33 cellular contexts compared by ENCODE assay signal in the genomic region with DNA sequence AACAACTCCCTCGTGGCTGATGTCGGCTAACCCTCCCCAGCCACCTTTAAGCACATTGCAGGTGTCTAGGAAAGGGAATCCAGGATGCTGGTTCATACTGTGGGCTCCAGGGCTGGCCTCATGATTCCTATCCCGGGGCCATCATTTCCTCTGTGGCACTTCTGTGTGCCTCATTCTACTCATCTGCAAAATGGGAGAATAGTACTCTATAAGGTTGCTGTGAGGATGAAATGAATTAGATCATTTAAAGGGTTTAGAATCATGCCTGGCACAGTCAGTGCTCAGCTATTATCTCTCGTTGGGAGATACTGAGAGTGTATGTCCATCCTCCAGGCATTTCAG. TPM values are rescaled to one million over a fixed set of nuclear protein-coding genes. Genes with fewer than 3 reads are reported as not detected.
"Had no signal": no experiment of that assay in that cellular context is flagged by ENCODE, and none has a peak within 500 bp of the region (broad histone marks: within the 10 kb centered on the region; RNA-seq: fewer than 3 reads in every experiment).

No MANE protein-coding gene starts in this region.

- H3K9me3 Mint-ChIP-seq: activated CD4-positive, alpha-beta memory T cell treated with anti-CD3 and anti-CD28 coated beads for 36 hours; activated naive CD4-positive, alpha-beta T cell treated with anti-CD3 and anti-CD28 coated beads for 36 hours; activated naive CD4-positive, alpha-beta T cell treated with anti-CD3 and anti-CD28 coated beads, Interleukin-2, amount 50 U/mL, for 72 hours; activated T-cell treated with anti-CD3 and anti-CD28 coated beads, Interleukin-2, amount 50 U/mL, for 4 hours; activated T-helper 1 cell treated with anti-CD3 and anti-CD28 coated beads, Interleukin-12 subunit alpha, Interleukin-12 subunit beta, Interleukin-2, Interleukin-4 antibody, amounts not matched to agents 30 ng/mL and 10 ng/mL and 1 ng/mL, durations not matched to agents 14 hours and 24 hours and 36 hours; brain; T-helper 1 cell treated with Interleukin-12 subunit alpha and Interleukin-12 subunit beta and Interleukin-4 antibody, amounts not matched to agents 30 μg/mL and 1 μg/mL, for 36 hours; T-helper 2 cell treated with Interferon-gamma antibody and Interleukin-4, amounts not matched to agents 5 μg/mL and 100 μg/mL, for 36 hours; WTC11 had no signal

- H3K9me3 ChIP-seq: MG63, SJSA1, SK-N-SH had no signal

- H3K9ac ChIP-seq: SK-N-SH had no signal

- H3K36me3 ChIP-seq: MG63 had no signal

- FAIRE-seq: bronchial epithelial cell, TTC549 had no signal

- H3K4me3 Mint-ChIP-seq: activated CD4-positive, alpha-beta memory T cell treated with anti-CD3 and anti-CD28 coated beads for 36 hours; activated naive CD4-positive, alpha-beta T cell treated with anti-CD3 and anti-CD28 coated beads for 36 hours; activated T-cell treated with anti-CD3 and anti-CD28 coated beads, Interleukin-2, amount 50 U/mL, for 4 hours; activated T-helper 1 cell treated with anti-CD3 and anti-CD28 coated beads, Interleukin-12 subunit alpha, Interleukin-12 subunit beta, Interleukin-2, Interleukin-4 antibody, amounts not matched to agents 30 ng/mL and 10 ng/mL and 1 ng/mL, durations not matched to agents 14 hours and 24 hours and 36 hours; brain; T-helper 1 cell treated with Interleukin-12 subunit alpha and Interleukin-12 subunit beta and Interleukin-4 antibody, amounts not matched to agents 30 μg/mL and 1 μg/mL, for 36 hours; T-helper 2 cell treated with Interferon-gamma antibody and Interleukin-4, amounts not matched to agents 5 μg/mL and 100 μg/mL, for 36 hours; WTC11 had no signal

- H3K4me2 ChIP-seq: SK-N-SH had no signal

- H3K4me3 ChIP-seq: MG63, SJSA1 had no signal

- H3K27ac ChIP-seq: SJSA1 had no signal

- H3K27me3 Mint-ChIP-seq: activated CD4-positive, alpha-beta memory T cell treated with anti-CD3 and anti-CD28 coated beads for 36 hours had no signal

- H3K27ac Mint-ChIP-seq: activated CD4-positive, alpha-beta memory T cell treated with anti-CD3 and anti-CD28 coated beads for 36 hours; activated naive CD4-positive, alpha-beta T cell treated with anti-CD3 and anti-CD28 coated beads for 36 hours; activated naive CD4-positive, alpha-beta T cell treated with anti-CD3 and anti-CD28 coated beads, Interleukin-2, amount 50 U/mL, for 72 hours; activated T-helper 1 cell treated with anti-CD3 and anti-CD28 coated beads, Interleukin-12 subunit alpha, Interleukin-12 subunit beta, Interleukin-2, Interleukin-4 antibody, amounts not matched to agents 30 ng/mL and 10 ng/mL and 1 ng/mL, durations not matched to agents 14 hours and 24 hours and 36 hours; T-helper 1 cell treated with Interleukin-12 subunit alpha and Interleukin-12 subunit beta and Interleukin-4 antibody, amounts not matched to agents 30 μg/mL and 1 μg/mL, for 36 hours; T-helper 2 cell treated with Interferon-gamma antibody and Interleukin-4, amounts not matched to agents 5 μg/mL and 100 μg/mL, for 36 hours; WTC11 had no signal

- H3K27me3 ChIP-seq: MG63, SJSA1 had no signal

- ATAC-seq: activated naive CD4-positive, alpha-beta T cell treated with anti-CD3 and anti-CD28 coated beads, Interleukin-2, amount 50 U/mL, for 72 hours; activated T-cell treated with anti-CD3 and anti-CD28 coated beads, Interleukin-2, amount 50 U/mL, for 4 hours; Panc1; WTC11 had no signal

- DNase-seq: activated CD4-positive, alpha-beta memory T cell treated with anti-CD3 and anti-CD28 coated beads for 36 hours; activated CD4-positive, alpha-beta T cell treated with anti-CD3 and anti-CD28 coated beads for 4 hours; activated CD4-positive, alpha-beta T cell treated with anti-CD3 and anti-CD28 coated beads, Interleukin-2, amount 50 U/mL, for 1 hour; activated CD4-positive, CD25-positive, alpha-beta regulatory T cell treated with anti-CD3 and anti-CD28 coated beads, Interleukin-2, amount 50 U/mL, for 72 hours; activated CD8-positive, alpha-beta memory T cell treated with anti-CD3 and anti-CD28 coated beads, Interleukin-2, amount 50 U/mL, for 4 hours; activated gamma-delta T cell treated with Interleukin-2 at 50 U/mL for 16 hours; activated naive CD4-positive, alpha-beta T cell treated with anti-CD3 and anti-CD28 coated beads for 36 hours; activated T-cell treated with anti-CD3 and anti-CD28 coated beads for 4 hours; activated T-cell treated with anti-CD3 and anti-CD28 coated beads, Interleukin-2, amount 50 U/mL, for 4 hours; anterior cingulate cortex; caudate nucleus; Kasumi-1; KG1; MG63; NCI-H1048; NCI-H1105 treated with DMSO at 0.1 percent for 48 hours; NCI-H1436; NCI-H1694; NCI-H1930; NCI-H2081 treated with DMSO at 0.1 percent for 48 hours; NCI-H345; SHP77 treated with DMSO at 0.1 percent for 48 hours; SK-N-SH had no signal

RNA-seq across cellular contexts. Expression of a gene that starts 54.5 kb away (rescaled TPM):
- total RNA-seq: activated T-cell treated with anti-CD3 and anti-CD28 coated beads, Interleukin-2, amount 50 U/mL, for 4 hours; activated T-helper 1 cell treated with anti-CD3 and anti-CD28 coated beads, Interleukin-12 subunit alpha, Interleukin-12 subunit beta, Interleukin-2, Interleukin-4 antibody, amounts not matched to agents 30 ng/mL and 10 ng/mL and 1 ng/mL, durations not matched to agents 14 hours and 24 hours and 36 hours had no signal
